In the genomic region with DNA sequence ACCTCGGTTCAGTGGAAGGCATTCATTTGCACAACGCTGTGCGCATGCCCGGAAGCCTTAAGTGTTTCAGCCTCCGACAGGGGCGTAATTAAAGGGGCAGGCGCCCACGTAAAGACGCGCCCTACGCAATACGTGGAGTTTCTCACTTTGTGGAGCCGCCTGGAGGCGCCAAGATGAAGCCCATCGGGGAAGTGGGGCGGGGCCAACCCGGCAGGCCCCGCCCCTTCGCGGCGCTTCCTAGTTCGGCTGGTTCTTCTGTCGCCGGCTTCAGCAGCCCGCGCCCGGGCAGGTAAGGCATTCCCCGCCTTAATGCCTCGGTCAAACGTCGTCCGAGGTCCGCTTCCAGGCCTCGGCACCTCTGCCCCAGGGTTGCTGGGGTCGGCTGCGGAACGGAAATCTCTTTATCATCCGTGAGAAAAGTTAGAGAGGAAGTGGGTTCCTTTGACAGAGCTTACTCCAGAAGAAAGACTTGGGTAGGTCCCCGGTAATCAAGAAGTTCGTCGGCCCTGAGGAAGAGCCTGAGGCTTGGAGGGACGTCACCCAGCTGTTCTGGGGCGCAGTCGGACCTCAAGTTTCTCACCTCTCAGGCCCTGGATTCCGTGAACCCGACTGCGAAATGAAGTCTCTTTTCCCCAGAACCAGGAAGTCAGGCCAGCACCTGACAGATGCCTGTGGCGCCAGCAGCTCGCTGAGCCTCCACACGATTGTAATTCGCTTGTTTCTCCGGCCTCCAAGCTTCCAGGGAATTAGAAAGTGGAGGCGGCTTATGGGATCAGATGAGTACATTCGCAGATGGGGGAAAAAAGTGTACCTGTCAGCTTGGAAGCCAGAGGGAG, we compare ENCODE assay signal across 1 cellular context.
TF ChIP-seq lines count a peak whose summit lies in the region.

Gene IRAK4, plus strand, starts transcription at position 224 of the 836 bp plus-strand sequence. CDS start 9,161 bp downstream, outside the sequence.
Gene PUS7L, minus strand, starts transcription at position 63 of the 836 bp plus-strand sequence. CDS start 3,545 bp downstream, outside the sequence.

TF ChIP-seq in H1, 55 proteins besides CTCF, POLR2A, EP300 and RAD21:
- TF ChIP-seq HDAC6 (IDR thresholded peaks at IDR 0.05; ENCODE audit: low read depth, low read length) = no peak
- TF ChIP-seq YY1 (IDR thresholded peaks at IDR 0.05; ENCODE audit: low read depth, low read length) = no peak
- no peak for TF ChIP-seq EZH2 (IDR thresholded peaks at IDR 0.05; ENCODE audit: low read depth, low read length, severe bottlenecking)
- TF ChIP-seq BACH1 (IDR thresholded peaks at IDR 0.05; ENCODE audit: low read length) = peak; percentile 84
- TF ChIP-seq JUND (IDR thresholded peaks at IDR 0.05; ENCODE audit: low read length) = no peak
- TF ChIP-seq, protein P1, sequence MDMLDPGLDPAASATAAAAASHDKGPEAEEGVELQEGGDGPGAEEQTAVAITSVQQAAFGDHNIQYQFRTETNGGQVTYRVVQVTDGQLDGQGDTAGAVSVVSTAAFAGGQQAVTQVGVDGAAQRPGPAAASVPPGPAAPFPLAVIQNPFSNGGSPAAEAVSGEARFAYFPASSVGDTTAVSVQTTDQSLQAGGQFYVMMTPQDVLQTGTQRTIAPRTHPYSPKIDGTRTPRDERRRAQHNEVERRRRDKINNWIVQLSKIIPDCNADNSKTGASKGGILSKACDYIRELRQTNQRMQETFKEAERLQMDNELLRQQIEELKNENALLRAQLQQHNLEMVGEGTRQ (IDR thresholded peaks at IDR 0.05; ENCODE audit: low read length) = no peak
- TF ChIP-seq TAF1 (IDR thresholded peaks at IDR 0.05; ENCODE audit: low read depth, low read length) = peak; percentile 77
- no peak for TF ChIP-seq RFX5 (IDR thresholded peaks at IDR 0.05; ENCODE audit: borderline replicate concordance, low read depth, low read length)
- TF ChIP-seq SAP30 (IDR thresholded peaks at IDR 0.05; ENCODE audit: insufficient read depth, insufficient replicate concordance, low read length) = peak; percentile 59
- peak; percentile 46 for TF ChIP-seq ASH2L (IDR thresholded peaks at IDR 0.05; ENCODE audit: low read length)
- no peak for TF ChIP-seq FOSL1 (IDR thresholded peaks at IDR 0.05; ENCODE audit: insufficient read depth, low read depth, low read length)
- no peak for TF ChIP-seq CBX8 (IDR thresholded peaks at IDR 0.05; ENCODE audit: borderline replicate concordance, low read depth, low read length)
- TF ChIP-seq SIX5 (IDR thresholded peaks at IDR 0.05; ENCODE audit: low read depth, low read length) = no peak
- peak in 1 of 2 experiments; percentile 77; a peak in 1 of 4 replicates for TF ChIP-seq SIN3A (conservative IDR thresholded peaks at IDR 0.05 in 1 of 2, IDR thresholded peaks at IDR 0.05 in 1 of 2; ENCODE audit: low read depth in 1 of 2, low read length in 2 of 2)
- TF ChIP-seq TBP (IDR thresholded peaks at IDR 0.05; ENCODE audit: low read depth, low read length) = peak; percentile 44
- no peak for TF ChIP-seq RNF2 (IDR thresholded peaks at IDR 0.05; ENCODE audit: borderline replicate concordance, low read depth, low read length, missing control alignments, poor library complexity, severe bottlenecking)
- TF ChIP-seq NRF1 (IDR thresholded peaks at IDR 0.05; ENCODE audit: low read depth, low read length) = peak; percentile 58
- TF ChIP-seq JUN (IDR thresholded peaks at IDR 0.05; ENCODE audit: low read depth, low read length) = no peak
- TF ChIP-seq CREB1 (IDR thresholded peaks at IDR 0.05) = peak; percentile 81
- TF ChIP-seq SIRT6 (IDR thresholded peaks at IDR 0.05; ENCODE audit: low read length) = no peak
- TF ChIP-seq RXRA (IDR thresholded peaks at IDR 0.05; ENCODE audit: insufficient read depth, low read depth, low read length) = no peak
- TF ChIP-seq BRCA1 (IDR thresholded peaks at IDR 0.05; ENCODE audit: low read depth, low read length) = no peak
- no peak for TF ChIP-seq KDM5A (IDR thresholded peaks at IDR 0.05; ENCODE audit: low read length)
- no peak for TF ChIP-seq CHD1 (IDR thresholded peaks at IDR 0.05; ENCODE audit: low read depth, low read length)
- TF ChIP-seq, protein P2, sequence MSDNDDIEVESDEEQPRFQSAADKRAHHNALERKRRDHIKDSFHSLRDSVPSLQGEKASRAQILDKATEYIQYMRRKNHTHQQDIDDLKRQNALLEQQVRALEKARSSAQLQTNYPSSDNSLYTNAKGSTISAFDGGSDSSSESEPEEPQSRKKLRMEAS (IDR thresholded peaks at IDR 0.05) = peak; percentile 56
- TF ChIP-seq GTF2F1 (IDR thresholded peaks at IDR 0.05; ENCODE audit: borderline replicate concordance, low read depth, low read length) = no peak
- TF ChIP-seq CTBP2 (IDR thresholded peaks at IDR 0.05; ENCODE audit: borderline replicate concordance, insufficient read depth, insufficient read length, low read length) = no peak
- TF ChIP-seq, protein P3, sequence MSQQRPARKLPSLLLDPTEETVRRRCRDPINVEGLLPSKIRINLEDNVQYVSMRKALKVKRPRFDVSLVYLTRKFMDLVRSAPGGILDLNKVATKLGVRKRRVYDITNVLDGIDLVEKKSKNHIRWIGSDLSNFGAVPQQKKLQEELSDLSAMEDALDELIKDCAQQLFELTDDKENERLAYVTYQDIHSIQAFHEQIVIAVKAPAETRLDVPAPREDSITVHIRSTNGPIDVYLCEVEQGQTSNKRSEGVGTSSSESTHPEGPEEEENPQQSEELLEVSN (IDR thresholded peaks at IDR 0.05) = peak; percentile 83
- no peak for TF ChIP-seq GABPA (IDR thresholded peaks at IDR 0.05; ENCODE audit: borderline replicate concordance, insufficient read depth, low read length)
- TF ChIP-seq CEBPB (IDR thresholded peaks at IDR 0.05; ENCODE audit: low read depth, low read length) = no peak
- TF ChIP-seq SUZ12 (IDR thresholded peaks at IDR 0.05; ENCODE audit: low read length) = no peak
- TF ChIP-seq HDAC2 (IDR thresholded peaks at IDR 0.05; ENCODE audit: borderline replicate concordance in 1 of 2, low read depth in 2 of 2, low read length in 2 of 2) = peak; percentile 26 to 96; a peak in 1 of 4 replicates
- TF ChIP-seq TEAD4 (IDR thresholded peaks at IDR 0.05; ENCODE audit: low read depth, low read length) = no peak
- no peak for TF ChIP-seq SP2 (IDR thresholded peaks at IDR 0.05; ENCODE audit: low read length)
- no peak for TF ChIP-seq CHD2 (IDR thresholded peaks at IDR 0.05; ENCODE audit: low read length)
- no peak for TF ChIP-seq KDM1A (IDR thresholded peaks at IDR 0.05; ENCODE audit: borderline replicate concordance, low read length)
- TF ChIP-seq CBX5 (IDR thresholded peaks at IDR 0.05; ENCODE audit: low read depth, low read length) = no peak
- TF ChIP-seq, protein P4, sequence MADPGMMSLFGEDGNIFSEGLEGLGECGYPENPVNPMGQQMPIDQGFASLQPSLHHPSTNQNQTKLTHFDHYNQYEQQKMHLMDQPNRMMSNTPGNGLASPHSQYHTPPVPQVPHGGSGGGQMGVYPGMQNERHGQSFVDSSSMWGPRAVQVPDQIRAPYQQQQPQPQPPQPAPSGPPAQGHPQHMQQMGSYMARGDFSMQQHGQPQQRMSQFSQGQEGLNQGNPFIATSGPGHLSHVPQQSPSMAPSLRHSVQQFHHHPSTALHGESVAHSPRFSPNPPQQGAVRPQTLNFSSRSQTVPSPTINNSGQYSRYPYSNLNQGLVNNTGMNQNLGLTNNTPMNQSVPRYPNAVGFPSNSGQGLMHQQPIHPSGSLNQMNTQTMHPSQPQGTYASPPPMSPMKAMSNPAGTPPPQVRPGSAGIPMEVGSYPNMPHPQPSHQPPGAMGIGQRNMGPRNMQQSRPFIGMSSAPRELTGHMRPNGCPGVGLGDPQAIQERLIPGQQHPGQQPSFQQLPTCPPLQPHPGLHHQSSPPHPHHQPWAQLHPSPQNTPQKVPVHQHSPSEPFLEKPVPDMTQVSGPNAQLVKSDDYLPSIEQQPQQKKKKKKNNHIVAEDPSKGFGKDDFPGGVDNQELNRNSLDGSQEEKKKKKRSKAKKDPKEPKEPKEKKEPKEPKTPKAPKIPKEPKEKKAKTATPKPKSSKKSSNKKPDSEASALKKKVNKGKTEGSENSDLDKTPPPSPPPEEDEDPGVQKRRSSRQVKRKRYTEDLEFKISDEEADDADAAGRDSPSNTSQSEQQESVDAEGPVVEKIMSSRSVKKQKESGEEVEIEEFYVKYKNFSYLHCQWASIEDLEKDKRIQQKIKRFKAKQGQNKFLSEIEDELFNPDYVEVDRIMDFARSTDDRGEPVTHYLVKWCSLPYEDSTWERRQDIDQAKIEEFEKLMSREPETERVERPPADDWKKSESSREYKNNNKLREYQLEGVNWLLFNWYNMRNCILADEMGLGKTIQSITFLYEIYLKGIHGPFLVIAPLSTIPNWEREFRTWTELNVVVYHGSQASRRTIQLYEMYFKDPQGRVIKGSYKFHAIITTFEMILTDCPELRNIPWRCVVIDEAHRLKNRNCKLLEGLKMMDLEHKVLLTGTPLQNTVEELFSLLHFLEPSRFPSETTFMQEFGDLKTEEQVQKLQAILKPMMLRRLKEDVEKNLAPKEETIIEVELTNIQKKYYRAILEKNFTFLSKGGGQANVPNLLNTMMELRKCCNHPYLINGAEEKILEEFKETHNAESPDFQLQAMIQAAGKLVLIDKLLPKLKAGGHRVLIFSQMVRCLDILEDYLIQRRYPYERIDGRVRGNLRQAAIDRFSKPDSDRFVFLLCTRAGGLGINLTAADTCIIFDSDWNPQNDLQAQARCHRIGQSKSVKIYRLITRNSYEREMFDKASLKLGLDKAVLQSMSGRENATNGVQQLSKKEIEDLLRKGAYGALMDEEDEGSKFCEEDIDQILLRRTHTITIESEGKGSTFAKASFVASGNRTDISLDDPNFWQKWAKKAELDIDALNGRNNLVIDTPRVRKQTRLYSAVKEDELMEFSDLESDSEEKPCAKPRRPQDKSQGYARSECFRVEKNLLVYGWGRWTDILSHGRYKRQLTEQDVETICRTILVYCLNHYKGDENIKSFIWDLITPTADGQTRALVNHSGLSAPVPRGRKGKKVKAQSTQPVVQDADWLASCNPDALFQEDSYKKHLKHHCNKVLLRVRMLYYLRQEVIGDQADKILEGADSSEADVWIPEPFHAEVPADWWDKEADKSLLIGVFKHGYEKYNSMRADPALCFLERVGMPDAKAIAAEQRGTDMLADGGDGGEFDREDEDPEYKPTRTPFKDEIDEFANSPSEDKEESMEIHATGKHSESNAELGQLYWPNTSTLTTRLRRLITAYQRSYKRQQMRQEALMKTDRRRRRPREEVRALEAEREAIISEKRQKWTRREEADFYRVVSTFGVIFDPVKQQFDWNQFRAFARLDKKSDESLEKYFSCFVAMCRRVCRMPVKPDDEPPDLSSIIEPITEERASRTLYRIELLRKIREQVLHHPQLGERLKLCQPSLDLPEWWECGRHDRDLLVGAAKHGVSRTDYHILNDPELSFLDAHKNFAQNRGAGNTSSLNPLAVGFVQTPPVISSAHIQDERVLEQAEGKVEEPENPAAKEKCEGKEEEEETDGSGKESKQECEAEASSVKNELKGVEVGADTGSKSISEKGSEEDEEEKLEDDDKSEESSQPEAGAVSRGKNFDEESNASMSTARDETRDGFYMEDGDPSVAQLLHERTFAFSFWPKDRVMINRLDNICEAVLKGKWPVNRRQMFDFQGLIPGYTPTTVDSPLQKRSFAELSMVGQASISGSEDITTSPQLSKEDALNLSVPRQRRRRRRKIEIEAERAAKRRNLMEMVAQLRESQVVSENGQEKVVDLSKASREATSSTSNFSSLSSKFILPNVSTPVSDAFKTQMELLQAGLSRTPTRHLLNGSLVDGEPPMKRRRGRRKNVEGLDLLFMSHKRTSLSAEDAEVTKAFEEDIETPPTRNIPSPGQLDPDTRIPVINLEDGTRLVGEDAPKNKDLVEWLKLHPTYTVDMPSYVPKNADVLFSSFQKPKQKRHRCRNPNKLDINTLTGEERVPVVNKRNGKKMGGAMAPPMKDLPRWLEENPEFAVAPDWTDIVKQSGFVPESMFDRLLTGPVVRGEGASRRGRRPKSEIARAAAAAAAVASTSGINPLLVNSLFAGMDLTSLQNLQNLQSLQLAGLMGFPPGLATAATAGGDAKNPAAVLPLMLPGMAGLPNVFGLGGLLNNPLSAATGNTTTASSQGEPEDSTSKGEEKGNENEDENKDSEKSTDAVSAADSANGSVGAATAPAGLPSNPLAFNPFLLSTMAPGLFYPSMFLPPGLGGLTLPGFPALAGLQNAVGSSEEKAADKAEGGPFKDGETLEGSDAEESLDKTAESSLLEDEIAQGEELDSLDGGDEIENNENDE (IDR thresholded peaks at IDR 0.05; ENCODE audit: insufficient replicate concordance, low read length) = no peak
- TF ChIP-seq SP4 (IDR thresholded peaks at IDR 0.05; ENCODE audit: low read length) = no peak
- TF ChIP-seq ATF2 (IDR thresholded peaks at IDR 0.05; ENCODE audit: low read length) = no peak
- TF ChIP-seq ATF3 (IDR thresholded peaks at IDR 0.05; ENCODE audit: insufficient read depth, low read depth, low read length) = no peak
- no peak for TF ChIP-seq MAFK (IDR thresholded peaks at IDR 0.05; ENCODE audit: low read depth, low read length)
- TF ChIP-seq SP1 (IDR thresholded peaks at IDR 0.05; ENCODE audit: low read depth, low read length) = peak; percentile 48
- TF ChIP-seq TAF7 (optimal IDR thresholded peaks at IDR 0.05; ENCODE audit: borderline replicate concordance, low read depth, low read length) = no peak
- no peak for TF ChIP-seq NANOG (IDR thresholded peaks at IDR 0.05; ENCODE audit: insufficient read depth, low read depth, low read length, poor library complexity, severe bottlenecking)
- peak; percentile 34; the same call in 1 of the 2 replicates for TF ChIP-seq RBBP5 (IDR thresholded peaks at IDR 0.05; ENCODE audit: borderline replicate concordance, low read depth, low read length)
- TF ChIP-seq PHF8 (conservative IDR thresholded peaks at IDR 0.05; ENCODE audit: low read depth, low read length) = peak; percentile 46
- no peak for TF ChIP-seq EGR1 (IDR thresholded peaks at IDR 0.05; ENCODE audit: borderline replicate concordance, low read depth, low read length)
- no peak for TF ChIP-seq KDM4A (IDR thresholded peaks at IDR 0.05; ENCODE audit: low read depth, low read length, severe bottlenecking)
- TF ChIP-seq BCL11A (IDR thresholded peaks at IDR 0.05; ENCODE audit: low read depth in 2 of 2, low read length in 2 of 2) = no peak
- no peak for TF ChIP-seq SRF (IDR thresholded peaks at IDR 0.05; ENCODE audit: low read depth, low read length)
- TF ChIP-seq TCF12 (IDR thresholded peaks at IDR 0.05; ENCODE audit: low read depth, low read length) = no peak; the same call in 1 of the 2 replicates
- no peak for TF ChIP-seq POU5F1 (IDR thresholded peaks at IDR 0.05; ENCODE audit: low read depth, low read length)
- peak; percentile 91 for TF ChIP-seq POLR2AphosphoS5 (IDR thresholded peaks at IDR 0.05; ENCODE audit: low read depth, low read length)
- no peak for TF ChIP-seq ZNF274 (IDR thresholded peaks at IDR 0.05; ENCODE audit: borderline replicate concordance, extremely low read depth, low read length)
